23 cellular contexts compared by ENCODE assay signal in the genomic region with DNA sequence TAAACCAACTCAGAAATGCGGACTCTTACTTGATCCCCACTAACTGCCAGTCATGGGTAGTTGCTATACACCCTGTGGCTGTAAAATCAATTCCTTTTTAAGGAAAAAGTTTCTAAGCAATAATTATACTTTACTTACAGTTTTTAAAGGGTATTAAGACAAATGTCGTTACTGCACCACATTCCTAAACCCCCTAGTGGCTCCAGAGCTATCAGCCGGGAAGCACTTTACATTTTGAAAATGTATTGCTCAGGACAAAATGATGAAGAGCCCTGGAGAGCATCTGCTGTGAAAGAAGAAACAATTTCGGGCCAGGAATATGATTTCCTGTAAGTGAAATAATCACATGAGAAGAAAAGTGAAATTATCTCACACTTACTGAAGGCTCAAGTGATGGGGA. TPM values are rescaled to one million over a fixed set of nuclear protein-coding genes. Genes with fewer than 3 reads are reported as not detected.
"Had no signal": no experiment of that assay in that cellular context is flagged by ENCODE, and none has a peak within 500 bp of the region (broad histone marks: within the 10 kb centered on the region; RNA-seq: fewer than 3 reads in every experiment).

No MANE protein-coding gene starts in this region.

- ATAC-seq: K562 had no signal

- H3K4me3 ChIP-seq: K562, SJSA1, SK-N-MC had no signal

- H3K4me3 Mint-ChIP-seq: IgD-negative memory B cell had no signal

- H3K27me3 ChIP-seq: SJSA1 had no signal

- H3K27ac Mint-ChIP-seq: IgD-negative memory B cell had no signal

- H3K36me3 ChIP-seq: SJSA1 had no signal

- H3K36me3 Mint-ChIP-seq: IgD-negative memory B cell had no signal

- H3K27ac ChIP-seq: HL-60, KMS-11, SJSA1, SK-N-MC had no signal

- H3K4me1 ChIP-seq: SJSA1 had no signal

- DNase-seq: Kasumi-1, MM.1S, NCI-H1092 treated with DMSO at 0.1 percent for 48 hours, NCI-H1436, NCI-H187, NCI-H2029, NCI-H2081 treated with DMSO at 0.1 percent for 48 hours, NCI-H2171, NCI-H226, NCI-H446, NCI-H510A, NCI-H524 treated with DMSO at 0.1 percent for 48 hours, NCI-H69, NCI-H774, Right ventricle myocardium superior, RPMI8226, SIG-M5 had no signal

- H3K27me3 Mint-ChIP-seq: IgD-negative memory B cell had no signal

- H3K4me2 ChIP-seq: KMS-11 had no signal

RNA-seq across cellular contexts. Expression of a gene that starts 36.7 kb away (rescaled TPM):
- polyA plus RNA-seq: IgD-negative memory B cell, K562 had no signal
